26 cellular contexts compared by ENCODE assay signal in the genomic region with DNA sequence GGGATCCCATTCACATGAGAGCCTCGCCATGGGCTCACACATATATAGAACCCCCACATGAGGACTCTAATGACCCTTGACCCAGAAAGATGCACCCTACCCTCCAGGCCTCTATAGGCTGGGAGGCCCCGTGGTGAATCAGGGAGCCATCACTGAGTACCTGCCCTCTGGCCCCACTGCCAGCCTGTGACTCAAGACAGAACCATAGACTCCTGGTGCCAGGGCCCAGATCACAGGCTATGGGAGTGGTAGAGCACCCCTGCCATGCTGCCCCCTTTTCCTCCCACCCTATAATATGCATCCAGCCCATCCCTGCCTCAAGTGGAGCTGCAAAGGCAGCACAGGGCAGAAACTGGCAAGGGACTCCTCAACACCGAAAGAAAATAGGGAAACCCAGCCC. TPM values are rescaled to one million over a fixed set of nuclear protein-coding genes. Genes with fewer than 3 reads are reported as not detected.
DNase-seq lines count a peak whose midpoint lies in the region; ATAC-seq, FAIRE-seq and TF ChIP-seq lines count a peak whose summit lies in the region.
"Had no signal": no experiment of that assay in that cellular context is flagged by ENCODE, and none has a peak within 500 bp of the region (broad histone marks: within the 10 kb centered on the region; RNA-seq: fewer than 3 reads in every experiment).

No MANE protein-coding gene starts in this region.

- no peak for FAIRE-seq in keratinocyte (lab: Jason Lieb, UNC)
- FAIRE-seq: A549, GM12891, K562 had no signal

- H3K36me3 ChIP-seq in keratinocyte (ENCODE audit: control insufficient read depth in 2 of 2, extremely low read depth in 1 of 2, insufficient read depth in 2 of 2, low read length in 2 of 2), result no peaks in the 10 kb centered on the region
- H3K36me3 ChIP-seq: BE2C, MG63 had no signal

- ATAC-seq in T-cell (replicated peaks in 1 of 4) (no peak), natural killer cell (no peak)
- ATAC-seq: A549, K562 had no signal

- peaks cover 60% of the 10 kb centered on the region for H3K4me1 ChIP-seq in keratinocyte (ENCODE audit: control insufficient read depth, extremely low read depth, insufficient read depth, low read length)

- H3K4me3 ChIP-seq in keratinocyte (ENCODE audit: control insufficient read depth in 2 of 3, extremely low read depth in 1 of 3, insufficient read depth in 2 of 3, low read depth in 1 of 3, low read length in 3 of 3), result no peak overlapping the region
- H3K4me3 ChIP-seq: A549, K562, MG63, PC-9 had no signal

- no peak overlapping the region for H3K9ac ChIP-seq in keratinocyte (ENCODE audit: control insufficient read depth, extremely low read depth, insufficient read depth, low read length)
- H3K9ac ChIP-seq: SK-N-SH had no signal

- H3K4me2 ChIP-seq in keratinocyte (ENCODE audit: control insufficient read depth, extremely low read depth, insufficient read depth, low read depth, low read length), result no peak overlapping the region
- H3K4me2 ChIP-seq: A549, PC-9, SK-N-SH had no signal

- no peak for TF ChIP-seq CTCF in keratinocyte (optimal IDR thresholded peaks at IDR 0.05 in 1 of 3, IDR thresholded peaks at IDR 0.05 in 1 of 3, conservative IDR thresholded peaks at IDR 0.05 in 1 of 3; ENCODE audit: extremely low read depth in 1 of 3, insufficient read depth in 2 of 3, low read length in 3 of 3)
- no peak for TF ChIP-seq CTCF in natural killer cell (IDR thresholded peaks at IDR 0.05)

- H3K4me3 Mint-ChIP-seq in activated T-cell treated with anti-CD3 and anti-CD28 coated beads, Interleukin-2, amount 50 U/mL, for 24 hours, result no peak overlapping the region
- H3K4me3 Mint-ChIP-seq in T-cell (no peak overlapping the region), natural killer cell (no peak overlapping the region)
- H3K4me3 Mint-ChIP-seq: H9, HFFc6 had no signal

- peak; percentile 27 for DNase-seq in activated T-cell treated with anti-CD3 and anti-CD28 coated beads, Interleukin-2, amount 50 U/mL, for 24 hours
- no peak for DNase-seq in activated T-cell treated with anti-CD3 and anti-CD28 coated beads, Interleukin-2, amount 50 U/mL, for 48 hours
- no peak for DNase-seq in T-cell
- DNase-seq in keratinocyte (ENCODE audit: low read depth, low spot score), result no peak
- DNase-seq in Ammon's horn (ENCODE audit: low spot score), result no peak
- DNase-seq in natural killer cell, result no peak
- DNase-seq in ureter (ENCODE audit: low spot score), result no peak
- DNase-seq: BE2C; Calu3; CD8-positive, alpha-beta memory T cell; DMS153; H9; HFFc6; MG63; NCI-H1417; NCI-H187; NCI-H748 treated with DMSO at 0.1 percent for 48 hours; PC-9; SIG-M5; SK-N-SH had no signal

- H3K27me3 Mint-ChIP-seq in activated T-cell treated with anti-CD3 and anti-CD28 coated beads, Interleukin-2, amount 50 U/mL, for 24 hours, result no peaks in the 10 kb centered on the region
- H3K27me3 Mint-ChIP-seq in T-cell (no peaks in the 10 kb centered on the region), natural killer cell (ENCODE audit: low read depth in 2 of 2) (no peaks in the 10 kb centered on the region)
- H3K27me3 Mint-ChIP-seq: CD8-positive, alpha-beta memory T cell had no signal

- dilution Hi-C loops in keratinocyte (cut with MboI; ENCODE audit: extremely low pct_ligation_motif_present, low sequenced_read_pairs), result no loop called here

- H3K27me3 ChIP-seq in keratinocyte (ENCODE audit: control insufficient read depth, extremely low read depth, insufficient read depth, low read length), result no peaks in the 10 kb centered on the region
- H3K27me3 ChIP-seq: BE2C, MG63 had no signal

- no peak overlapping the region for H2AFZ ChIP-seq in keratinocyte (ENCODE audit: control insufficient read depth, low read length)
- H2AFZ ChIP-seq: PC-9 had no signal

- POLR2A ChIA-PET in T-cell (lab: Charles Lee), result interaction anchor here (0.7 kb wide), 2 partner anchors 42 to 168 kb away, joined by 3 read pairs; no protein-coding TSS in a partner anchor

- H3K4me1 Mint-ChIP-seq in activated T-cell treated with anti-CD3 and anti-CD28 coated beads, Interleukin-2, amount 50 U/mL, for 24 hours (ENCODE audit: low read depth), result peaks cover 71% of the 10 kb centered on the region
- H3K4me1 Mint-ChIP-seq in T-cell, result peaks cover 61 to 68% (median 65%) of the 10 kb centered on the region in 3 donors
- H3K4me1 Mint-ChIP-seq in natural killer cell, result peaks cover 18 to 27% of the 10 kb centered on the region in 2 donors

- no peaks in the 10 kb centered on the region for H4K20me1 ChIP-seq in keratinocyte (ENCODE audit: control insufficient read depth, extremely low read depth, insufficient read depth, low read length)

- intact Hi-C loops in natural killer cell (cut with micrococcal nuclease), result no loop called here

- no peaks in the 10 kb centered on the region for H3K79me2 ChIP-seq in keratinocyte (ENCODE audit: control insufficient read depth, insufficient read depth, low read length)

- no peaks in the 10 kb centered on the region for H3K9me1 ChIP-seq in keratinocyte (ENCODE audit: control insufficient read depth, extremely low read depth, insufficient read depth, low read length)

- H3K27ac Mint-ChIP-seq in activated T-cell treated with anti-CD3 and anti-CD28 coated beads, Interleukin-2, amount 50 U/mL, for 24 hours, result peak overlapping the region; percentile 50
- H3K27ac Mint-ChIP-seq in T-cell (peak overlapping the region; percentile 16 to 63), natural killer cell (no peak overlapping the region)
- H3K27ac Mint-ChIP-seq: H9, HFFc6 had no signal

- peak overlapping the region; percentile 20 for H3K27ac ChIP-seq in keratinocyte (ENCODE audit: control insufficient read depth, insufficient read depth, low read length)
- H3K27ac ChIP-seq: A549, PC-9 had no signal

- H3K9me3 Mint-ChIP-seq in activated T-cell treated with anti-CD3 and anti-CD28 coated beads, Interleukin-2, amount 50 U/mL, for 24 hours, result no peaks in the 10 kb centered on the region
- H3K9me3 Mint-ChIP-seq in T-cell, result no peaks in the 10 kb centered on the region
- no peaks in the 10 kb centered on the region for H3K9me3 Mint-ChIP-seq in natural killer cell
- H3K9me3 Mint-ChIP-seq: CD8-positive, alpha-beta memory T cell; H9; HFFc6 had no signal

- H3K9me3 ChIP-seq in keratinocyte (ENCODE audit: control insufficient read depth, low read depth, low read length), result no peaks in the 10 kb centered on the region
- H3K9me3 ChIP-seq: A549, BE2C, MG63, SK-N-SH had no signal

- CTCF ChIA-PET in T-cell (lab: Charles Lee), result interaction anchor here (0.7 to 3.8 kb wide), 7 partner anchors 14 to 1156 kb away, joined by 3 to 15 read pairs (median 6); no protein-coding TSS in a partner anchor

- no peaks in the 10 kb centered on the region for H3K36me3 Mint-ChIP-seq in activated T-cell treated with anti-CD3 and anti-CD28 coated beads, Interleukin-2, amount 50 U/mL, for 24 hours (ENCODE audit: low read depth)
- H3K36me3 Mint-ChIP-seq in T-cell (no peaks in the 10 kb centered on the region), natural killer cell (no peaks in the 10 kb centered on the region)

RNA-seq across cellular contexts. Expression of a gene that starts 3.4 kb away (rescaled TPM):
- total RNA-seq in T-cell (100 to 1,000 TPM in 3 of 5 donors, 10 to 100 TPM in 2; 85.7 to 130 (median 111) TPM), natural killer cell (10 to 100 TPM in 1 of 3 donors, 1 to 10 TPM in 2; 3.9 to 12.7 (median 6.1) TPM), ureter (203 TPM)
- 139 to 239 TPM (median 215 TPM) in 3 replicates for polyA plus RNA-seq in keratinocyte
- 16.3 TPM for polyA plus RNA-seq in keratinocyte (2011; ENCODE audit: low read depth)
- polyA plus RNA-seq in keratinocyte (2011; cell fraction: cytosol; rRNA removed), result 63.9 and 107 TPM in 2 replicates
- 126 and 174 TPM in 2 replicates for polyA plus RNA-seq in keratinocyte (2011; cell fraction: nucleus; rRNA removed)
- polyA plus RNA-seq in keratinocyte (2012; ENCODE audit: low replicate concordance), result 107 and 168 TPM in 2 replicates
- polyA minus RNA-seq in keratinocyte, result 219 to 431 TPM (median 304 TPM) in 3 replicates
- 148 TPM for polyA minus RNA-seq in keratinocyte (2011; cell fraction: cytosol; rRNA and poly(A)+ RNA removed)
- 78.9 and 82.2 TPM in 2 replicates for polyA minus RNA-seq in keratinocyte (2011; cell fraction: nucleus; rRNA and poly(A)+ RNA removed)
- total RNA-seq: G401 had no signal

RNA-seq across cellular contexts. Expression of a gene that starts 23.0 kb away (rescaled TPM):
- total RNA-seq in T-cell (10 to 100 TPM; 35.1 to 57.6 (median 47.1) TPM), natural killer cell (10 to 100 TPM; 34.2 to 42.2 (median 38.2) TPM), ureter (83.5 TPM)
- 51.8 to 93.3 TPM (median 63.6 TPM) in 3 replicates for polyA plus RNA-seq in keratinocyte
- 17.5 TPM for polyA plus RNA-seq in keratinocyte (2011; ENCODE audit: low read depth)
- polyA plus RNA-seq in keratinocyte (2011; cell fraction: cytosol; rRNA removed), result 41.5 and 49.7 TPM in 2 replicates
- polyA plus RNA-seq in keratinocyte (2011; cell fraction: nucleus; rRNA removed), result 113 and 128 TPM in 2 replicates
- polyA plus RNA-seq in keratinocyte (2012; ENCODE audit: low replicate concordance), result 26.3 and 80.4 TPM in 2 replicates
- 76.3 to 184 TPM (median 102 TPM) in 3 replicates for polyA minus RNA-seq in keratinocyte
- 73.7 TPM for polyA minus RNA-seq in keratinocyte (2011; cell fraction: cytosol; rRNA and poly(A)+ RNA removed)
- 81.7 and 90.1 TPM in 2 replicates for polyA minus RNA-seq in keratinocyte (2011; cell fraction: nucleus; rRNA and poly(A)+ RNA removed)

RNA-seq across cellular contexts. Expression of a gene that starts 48.4 kb away (rescaled TPM):
- total RNA-seq in T-cell, result 1 to 10 TPM in 1 of 5 donors, under 1 TPM in 4; 0.20 to 1.4 (median 0.44) TPM
- polyA plus RNA-seq in keratinocyte, result not detected in 3 replicates
- not detected for polyA plus RNA-seq in keratinocyte (2011; ENCODE audit: low read depth)
- not detected in 2 replicates for polyA plus RNA-seq in keratinocyte (2011; cell fraction: cytosol; rRNA removed)
- 0.10 and 0.19 TPM in 2 replicates for polyA plus RNA-seq in keratinocyte (2011; cell fraction: nucleus; rRNA removed)
- 0.14 TPM in 1 of 2 replicates, not detected in the other for polyA plus RNA-seq in keratinocyte (2012; ENCODE audit: low replicate concordance)
- not detected in 3 replicates for polyA minus RNA-seq in keratinocyte
- not detected for polyA minus RNA-seq in keratinocyte (2011; cell fraction: cytosol; rRNA and poly(A)+ RNA removed)
- not detected in 2 replicates for polyA minus RNA-seq in keratinocyte (2011; cell fraction: nucleus; rRNA and poly(A)+ RNA removed)
- total RNA-seq in natural killer cell, result not detected
- total RNA-seq in ureter, result 8.3 TPM
- total RNA-seq: CD8-positive, alpha-beta memory T cell; H9; HFFc6; LHCN-M2; NCI-H460 had no signal
- polyA plus RNA-seq: CD8-positive, alpha-beta memory T cell had no signal

Comparison
In these comparisons a context has a peak if more than half of its experiments do, and no peak if none do; other contexts are left out.
1. H3K27ac Mint-ChIP-seq: peak in activated T-cell treated with anti-CD3 and anti-CD28 coated beads, Interleukin-2, amount 50 U/mL, for 24 hours (single experiment) and T-cell (2 of 2); none in natural killer cell (0 of 2).
2. RNA of a gene that starts 3.4 kb away (total RNA-seq): 203 TPM in ureter (single experiment) and 85.7 to 130 TPM in T-cell; 3.9 to 12.7 TPM in natural killer cell; every median in the first group is over 4 times any median in the second.